In the genomic region with DNA sequence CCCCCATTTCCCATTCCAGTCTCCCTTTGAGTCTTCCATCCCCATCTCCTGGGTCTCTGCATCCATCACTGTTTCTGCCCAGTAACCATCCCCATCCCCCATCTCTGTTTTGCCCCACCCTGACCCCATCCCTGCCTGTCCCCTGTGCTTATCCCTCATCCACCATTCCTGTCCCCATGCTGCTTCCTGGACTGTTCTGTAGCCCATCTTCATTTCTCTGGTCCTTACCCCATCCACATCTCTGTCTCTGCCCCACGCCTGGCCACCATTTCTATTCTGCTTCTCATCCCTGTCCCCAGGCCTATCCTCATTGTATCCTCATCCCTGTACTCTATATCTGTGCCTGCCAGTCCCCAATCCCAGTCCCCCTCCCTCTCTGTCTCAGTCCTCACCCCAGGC, we compare ENCODE assay signal across 24 cellular contexts. TPM values are rescaled to one million over a fixed set of nuclear protein-coding genes. Genes with fewer than 3 reads are reported as not detected.
"Had no signal": no experiment of that assay in that cellular context is flagged by ENCODE, and none has a peak within 500 bp of the region (broad histone marks: within the 10 kb centered on the region; RNA-seq: fewer than 3 reads in every experiment).

No MANE protein-coding gene starts in this region.

- H3K4me3 ChIP-seq: ascending aorta, breast epithelium, coronary artery, gastroesophageal sphincter, heart right ventricle, left ventricle myocardium inferior, tibial nerve, vagina had no signal

- H3K27ac Mint-ChIP-seq: activated CD4-positive, alpha-beta memory T cell treated with anti-CD3 and anti-CD28 coated beads, Interleukin-2, amount 10 ng/mL, durations not matched to agents 7 days and 5 days; progenitor cell of endocrine pancreas; T-helper 2 cell treated with Interferon-gamma antibody and Interleukin-4, amounts not matched to agents 5 μg/mL and 100 μg/mL, for 36 hours had no signal

- H3K36me3 ChIP-seq: ascending aorta, breast epithelium, gastroesophageal sphincter, heart right ventricle, left ventricle myocardium inferior, tibial nerve, vagina had no signal

- H3K4me3 Mint-ChIP-seq: activated CD4-positive, alpha-beta memory T cell treated with anti-CD3 and anti-CD28 coated beads, Interleukin-2, amount 10 ng/mL, durations not matched to agents 7 days and 5 days; activated T-cell treated with anti-CD3 and anti-CD28 coated beads, Interleukin-2, amount 50 U/mL, for 4 hours; T-helper 2 cell treated with Interferon-gamma antibody and Interleukin-4, amounts not matched to agents 5 μg/mL and 100 μg/mL, for 36 hours had no signal

- ATAC-seq: activated T-cell treated with anti-CD3 and anti-CD28 coated beads, Interleukin-2, amount 50 U/mL, for 4 hours; gastroesophageal sphincter; heart right ventricle; stimulated activated naive CD8-positive, alpha-beta T cell treated with anti-CD3 and anti-CD28 coated beads, Interleukin-15, Interleukin-2, amounts not matched to agents 100 U/mL and 50 U/mL, for 24 hours had no signal

- H3K27ac ChIP-seq: ascending aorta, breast epithelium, coronary artery, gastroesophageal sphincter, heart right ventricle, left ventricle myocardium inferior, tibial nerve, vagina had no signal

- H3K9me3 ChIP-seq: ascending aorta, breast epithelium, gastroesophageal sphincter, heart right ventricle, left ventricle myocardium inferior, tibial nerve, vagina had no signal

- DNase-seq: activated CD4-positive, alpha-beta memory T cell treated with anti-CD3 and anti-CD28 coated beads, Interleukin-2, amount 10 ng/mL, durations not matched to agents 7 days and 5 days; activated CD4-positive, alpha-beta T cell treated with anti-CD3 and anti-CD28 coated beads for 48 hours; activated CD4-positive, CD25-positive, alpha-beta regulatory T cell; activated effector memory CD4-positive, alpha-beta T cell treated with Interleukin-2 at 50 U/mL for 16 hours; activated naive CD4-positive, alpha-beta T cell treated with anti-CD3 and anti-CD28 coated beads, Interleukin-2, amount 50 U/mL, for 16 hours; activated T-cell treated with anti-CD3 and anti-CD28 coated beads, Interleukin-2, amount 50 U/mL, for 4 hours; heart right ventricle; immature natural killer cell; kidney glomerular epithelial cell; left ventricle myocardium inferior; mammary epithelial cell; stimulated activated CD4-positive, alpha-beta T cell treated with anti-CD3 and anti-CD28 coated beads, Interleukin-12 subunit alpha, Interleukin-12 subunit beta, amount 100 ng/mL, for 4 hours; stimulated activated CD4-positive, alpha-beta T cell treated with anti-CD3 and anti-CD28 coated beads, Interleukin-1b, Interleukin-23, amount 100 ng/mL, for 48 hours; stimulated activated naive CD8-positive, alpha-beta T cell treated with anti-CD3 and anti-CD28 coated beads, Interleukin-15, Interleukin-2, amounts not matched to agents 100 U/mL and 50 U/mL, for 24 hours had no signal

- H3K9me3 Mint-ChIP-seq: activated CD4-positive, alpha-beta memory T cell treated with anti-CD3 and anti-CD28 coated beads, Interleukin-2, amount 10 ng/mL, durations not matched to agents 7 days and 5 days; activated T-cell treated with anti-CD3 and anti-CD28 coated beads, Interleukin-2, amount 50 U/mL, for 4 hours; immature natural killer cell; T-helper 2 cell treated with Interferon-gamma antibody and Interleukin-4, amounts not matched to agents 5 μg/mL and 100 μg/mL, for 36 hours had no signal

- H3K36me3 Mint-ChIP-seq: immature natural killer cell had no signal

- FAIRE-seq: endometrium had no signal

RNA-seq across cellular contexts. Expression of gene NXPH4, which starts 4.2 kb away (rescaled TPM):
- total RNA-seq: ascending aorta, mononuclear cell had no signal
- polyA plus RNA-seq: immature natural killer cell had no signal

RNA-seq across cellular contexts. Expression of gene STAC3, which starts 30.2 kb away (rescaled TPM):
- total RNA-seq: ascending aorta had no signal
- polyA plus RNA-seq: immature natural killer cell had no signal
